ENCODE assay signal across 12 cellular contexts in genomic region chr11:33478111-33478573, GRCh38.
DNase-seq lines count a peak whose midpoint lies in the region; ATAC-seq, FAIRE-seq and TF ChIP-seq lines count a peak whose summit lies in the region.
"Had no signal": no experiment of that assay in that cellular context is flagged by ENCODE, and none has a peak within 500 bp of the region (broad histone marks: within the 10 kb centered on the region; RNA-seq: fewer than 3 reads in every experiment).

No MANE protein-coding gene starts in this region.

- ATAC-seq in pancreas = peak in 3 of 4 donors; percentile 62 to 75 (median 70)
- ATAC-seq in GM18870 (IDR thresholded peaks at IDR 0.05; ENCODE audit: unreplicated experiment) = no peak
- ATAC-seq in HG03196 (IDR thresholded peaks at IDR 0.05; ENCODE audit: unreplicated experiment) = no peak

- 31 to 32% methylated on average over 7 of the region's 7 CpGs for WGBS in pancreas, 2 donors

- H3K27ac ChIP-seq in angular gyrus (ENCODE audit: low read depth, low read length) (peak overlapping the region; percentile 83), pancreas (peak overlapping the region in 1 of 4 donors; percentile 8)
- H3K27ac ChIP-seq: 22Rv1 had no signal

- no peak overlapping the region for H3K4me3 ChIP-seq in pancreas

- H3K9me3 ChIP-seq in pancreas = no peaks in the 10 kb centered on the region

- no peaks in the 10 kb centered on the region for H3K4me1 ChIP-seq in pancreas

- no peak for TF ChIP-seq CTCF in pancreas (IDR thresholded peaks at IDR 0.05)

- peak; percentile 7 for DNase-seq in DMS153 (lab: John Stamatoyannopoulos, UW)
- no peak for DNase-seq in DMS153 treated with DMSO at 0.1 percent for 48 hours (lab: John Stamatoyannopoulos, UW; ENCODE audit: unreplicated experiment)
- peak; percentile 51 for DNase-seq in NCI-H1694 (lab: John Stamatoyannopoulos, UW)
- peak in 2 of 6 donors; percentile 7 to 29 for DNase-seq in pancreas
- DNase-seq in stimulated activated CD4-positive, alpha-beta T cell treated with anti-CD3 and anti-CD28 coated beads, Interleukin-4, amount 100 ng/mL, for 24 hours = no peak
- DNase-seq: stimulated activated naive CD4-positive, alpha-beta T cell treated with Interleukin-2 at 50 U/mL for 16 hours; T-helper 2 cell had no signal

- FAIRE-seq in pancreas (lab: Jason Lieb, UNC) = no peak
- FAIRE-seq: GM18507 had no signal

- H3K27me3 ChIP-seq in pancreas = no peaks in the 10 kb centered on the region

- intact Hi-C loops in pancreas (cut with DNase I) = no loop called here

- H3K36me3 ChIP-seq in pancreas = no peaks in the 10 kb centered on the region

Comparison
In these comparisons a context has a peak if more than half of its experiments do, and no peak if none do; other contexts are left out.
1. DNase-seq: peak in DMS153 (single experiment) and NCI-H1694 (single experiment); none in DMS153 treated with DMSO at 0.1 percent for 48 hours (single experiment) and stimulated activated CD4-positive, alpha-beta T cell treated with anti-CD3 and anti-CD28 coated beads, Interleukin-4, amount 100 ng/mL, for 24 hours (single experiment).
2. ATAC-seq: peak in pancreas (3 of 4); none in GM18870 (single experiment) and HG03196 (single experiment).